In genomic region chr6:27141472-27142015, GRCh38 we compare ENCODE assay signal across 12 cellular contexts.
DNase-seq lines count a peak whose midpoint lies in the region; FAIRE-seq and TF ChIP-seq lines count a peak whose summit lies in the region.
"Had no signal": no experiment of that assay in that cellular context is flagged by ENCODE, and none has a peak within 500 bp of the region (broad histone marks: within the 10 kb centered on the region; RNA-seq: fewer than 3 reads in every experiment).

No MANE protein-coding gene starts in this region.

- no peaks in the 10 kb centered on the region for H3K9me2 ChIP-seq in OCI-LY7 (ENCODE audit: insufficient read depth, low read length)
- no peaks in the 10 kb centered on the region for H3K9me2 ChIP-seq in hepatocyte (replicated peaks; ENCODE audit: insufficient read depth)

- peak overlapping the region; percentile 91 for H3K27ac ChIP-seq in BLaER1
- H3K27ac ChIP-seq in OCI-LY7 (ENCODE audit: low read depth, low read length, poor library complexity, severe bottlenecking), result peak overlapping the region; percentile 99
- H3K27ac ChIP-seq in hepatocyte, result no peak overlapping the region
- H3K27ac ChIP-seq: brain microvascular endothelial cell, stomach had no signal

- TF ChIP-seq CTCF in GM12865 (IDR thresholded peaks at IDR 0.05; ENCODE audit: insufficient read depth, low read depth, low read length, missing control alignments) (no peak), OCI-LY7 (conservative IDR thresholded peaks at IDR 0.05; ENCODE audit: low read length) (no peak), hepatocyte (IDR thresholded peaks at IDR 0.05; ENCODE audit: poor library complexity) (no peak), GM20000 (IDR thresholded peaks at IDR 0.05; ENCODE audit: extremely low read depth, missing control alignments) (no peak)

- peak overlapping the region; percentile 93 for H3K4me2 ChIP-seq in BLaER1
- H3K4me2 ChIP-seq in OCI-LY7 (ENCODE audit: low read length), result peak overlapping the region; percentile 75
- peak overlapping the region; percentile 80 for H3K4me2 ChIP-seq in hepatocyte

- H3K79me2 ChIP-seq in OCI-LY7 (ENCODE audit: insufficient read depth, low read depth, low read length) (peaks cover 34% of the 10 kb centered on the region; the same call in 1 of the 2 replicates), hepatocyte (peaks cover 79% of the 10 kb centered on the region)

- DNase-seq in GM12865 (ENCODE audit: low read depth), result no peak
- peak; percentile 63 for DNase-seq in OCI-LY7 (ENCODE audit: low spot score)
- no peak for DNase-seq in hepatocyte (ENCODE audit: low spot score)
- no peak for DNase-seq in HEK293T (ENCODE audit: extremely low spot score)
- DNase-seq in GM20000 (ENCODE audit: low spot score), result no peak
- DNase-seq in GM12892 (ENCODE audit: insufficient read length), result no peak
- no peak for DNase-seq in mesenteric fat pad (ENCODE audit: low spot score)
- DNase-seq: activated CD4-positive, alpha-beta T cell treated with anti-CD3 and anti-CD28 coated beads for 4 hours; brain microvascular endothelial cell; NCI-H1930; stomach had no signal

- H3K4me3 ChIP-seq in BLaER1, result peak overlapping the region; percentile 71
- H3K4me3 ChIP-seq in GM12865 (ENCODE audit: low read depth, low read length), result peak overlapping the region; percentile 87
- H3K4me3 ChIP-seq in OCI-LY7 (ENCODE audit: low read depth, low read length, poor library complexity, severe bottlenecking), result peak overlapping the region; percentile 77
- no peak overlapping the region for H3K4me3 ChIP-seq in hepatocyte
- H3K4me3 ChIP-seq: stomach had no signal

- no TSS peak for BruUV-seq in OCI-LY7 (replicated peaks; lab: Mats Ljungman, UMichigan)

- no peak for FAIRE-seq in GM12892 (lab: Jason Lieb, UNC)

- H2AFZ ChIP-seq in OCI-LY7 (ENCODE audit: low read length), result no peak overlapping the region; the same call in 1 of the 2 replicates
- no peak overlapping the region for H2AFZ ChIP-seq in hepatocyte

- H3K27me3 ChIP-seq in BLaER1 (no peaks in the 10 kb centered on the region), hepatocyte (no peaks in the 10 kb centered on the region)
- H3K27me3 ChIP-seq: brain microvascular endothelial cell had no signal

- WGBS in hepatocyte (ENCODE audit: low lambda C conversion rate, missing lambda C conversion rate), result 46% methylated on average over 4 of the region's 4 CpGs

- POLR2A ChIA-PET in OCI-LY7 (lab: Charles Lee), result interaction anchor here (0.7 to 10.1 kb wide), 6 partner anchors 8 to 1760 kb away, joined by 3 to 235 read pairs (median 10); a partner anchor contains a TSS
- POLR2A ChIA-PET in HEK293T (lab: Yijun Ruan, JAX), result interaction anchor here (9.9 kb wide), 1 partner anchor 10 kb away, joined by 439 read pairs; a partner anchor contains a TSS

- H3K36me3 ChIP-seq in BLaER1 (peaks cover 16% of the 10 kb centered on the region; the same call in 1 of the 2 replicates), OCI-LY7 (ENCODE audit: insufficient read depth, low read length) (0 out of 2 replicates have a peak, but pooled peaks cover 6% of the 10 kb centered on the region), hepatocyte (replicated peaks; ENCODE audit: insufficient read depth, low read depth) (no peaks in the 10 kb centered on the region)
- H3K36me3 ChIP-seq: brain microvascular endothelial cell had no signal

- H4K20me1 ChIP-seq in BLaER1, result peaks cover 47% of the 10 kb centered on the region; the same call in 1 of the 2 replicates
- H4K20me1 ChIP-seq in OCI-LY7 (ENCODE audit: insufficient read depth, low read length), result no peaks in the 10 kb centered on the region
- no peaks in the 10 kb centered on the region for H4K20me1 ChIP-seq in hepatocyte (ENCODE audit: insufficient read depth, poor library complexity, severe bottlenecking)

- no peak for TF ChIP-seq POLR2A in GM12892 (IDR thresholded peaks at IDR 0.05; ENCODE audit: low read depth, low read length)

- CTCF ChIA-PET in OCI-LY7 (lab: Charles Lee; ENCODE audit: unreplicated experiment) (no interaction called here), HEK293T (lab: Yijun Ruan, JAX) (no interaction called here)

- peaks cover 56% of the 10 kb centered on the region for H3K4me1 ChIP-seq in BLaER1
- peaks cover 68% of the 10 kb centered on the region for H3K4me1 ChIP-seq in OCI-LY7 (ENCODE audit: insufficient read depth, low read length, poor library complexity, severe bottlenecking)
- H3K4me1 ChIP-seq in hepatocyte (ENCODE audit: insufficient read depth), result peaks cover 21% of the 10 kb centered on the region

- intact Hi-C loops in OCI-LY7 (cut with micrococcal nuclease; ENCODE audit: unreplicated experiment), result loop anchor here (10.0 kb wide), 1 partner anchor 1757 kb away; no protein-coding TSS in a partner anchor

- H3K9ac ChIP-seq in BLaER1, result peak overlapping the region; percentile 96

- H3K9me3 ChIP-seq in BLaER1, result no peaks in the 10 kb centered on the region
- no peaks in the 10 kb centered on the region for H3K9me3 ChIP-seq in OCI-LY7 (ENCODE audit: low read length)
- H3K9me3 ChIP-seq in hepatocyte (ENCODE audit: low read depth), result no peaks in the 10 kb centered on the region
- H3K9me3 ChIP-seq: stomach had no signal

TF ChIP-seq in HEK293T, 16 proteins besides CTCF, POLR2A, EP300 and RAD21:
- TF ChIP-seq ARNT (IDR thresholded peaks at IDR 0.05), result no peak
- TF ChIP-seq SUZ12 (IDR thresholded peaks at IDR 0.05), result no peak
- no peak for TF ChIP-seq NFRKB (IDR thresholded peaks at IDR 0.05)
- TF ChIP-seq SP1 (IDR thresholded peaks at IDR 0.05), result no peak
- TF ChIP-seq FOXK2 (IDR thresholded peaks at IDR 0.05), result no peak
- no peak for TF ChIP-seq ELF4 (IDR thresholded peaks at IDR 0.05)
- TF ChIP-seq BHLHE40 (IDR thresholded peaks at IDR 0.05; ENCODE audit: borderline replicate concordance), result no peak
- TF ChIP-seq ZNF384 (IDR thresholded peaks at IDR 0.05), result no peak
- TF ChIP-seq FOXA1 (IDR thresholded peaks at IDR 0.05), result no peak
- TF ChIP-seq LEF1 (IDR thresholded peaks at IDR 0.05; ENCODE audit: borderline replicate concordance), result no peak
- TF ChIP-seq PKNOX1 (IDR thresholded peaks at IDR 0.05), result no peak
- TF ChIP-seq L3MBTL2 (conservative IDR thresholded peaks at IDR 0.05), result no peak
TF ChIP-seq in HEK293T: peak in this region for 0.
